Comparison of ENCODE assay signal across 8 cellular contexts in genomic region chr1:9892563-9893528, GRCh38. TPM values are rescaled to one million over a fixed set of nuclear protein-coding genes. Genes with fewer than 3 reads are reported as not detected.
DNase-seq lines count a peak whose midpoint lies in the region; ATAC-seq, FAIRE-seq and TF ChIP-seq lines count a peak whose summit lies in the region.

No MANE protein-coding gene starts in this region.

- H3K4me1 ChIP-seq in spleen = peaks cover 7 to 60% (median 25%) of the 10 kb centered on the region in 6 donors

- no peaks in the 10 kb centered on the region for H3K27me3 ChIP-seq in spleen (replicated peaks in 1 of 7)

- no peaks in the 10 kb centered on the region for H3K9me3 ChIP-seq in spleen

- 39 to 52% (median 47%) methylated on average over 13 to 14 of the region's 14 CpGs for WGBS in spleen, 5 donors

- peak; percentile 23 for DNase-seq in HTR-8/SVneo (ENCODE audit: insufficient read length, low spot score)
- DNase-seq in T1000 (lab: John Stamatoyannopoulos, UW) = peak; percentile 28
- no peak for DNase-seq in left cardiac atrium
- peak; percentile 32 for DNase-seq in spleen
- no peak for DNase-seq in HuH-7 (ENCODE audit: low spot score)

- H3K36me3 ChIP-seq in spleen = no peaks in the 10 kb centered on the region

- peak overlapping the region in 1 of 8 donors; percentile 1 for H3K4me3 ChIP-seq in spleen

- peak; percentile 30 to 36 for ATAC-seq in left cardiac atrium
- no peak for ATAC-seq in GM19351 (IDR thresholded peaks at IDR 0.05; ENCODE audit: unreplicated experiment)
- ATAC-seq in GM19397 (IDR thresholded peaks at IDR 0.05; ENCODE audit: unreplicated experiment) = no peak
- no peak for ATAC-seq in GM18520 (IDR thresholded peaks at IDR 0.05; ENCODE audit: unreplicated experiment)

- intact Hi-C loops in left cardiac atrium (cut with DNase I) (no loop called here), spleen (cut with DNase I; ENCODE audit: low total_unique reads) (no loop called here)

- peak overlapping the region in 5 of 8 donors; percentile 15 to 70 (median 43) for H3K27ac ChIP-seq in spleen

- no peak for FAIRE-seq in HTR-8/SVneo (lab: Jason Lieb, UNC)

- no peak for TF ChIP-seq POLR2A in spleen (IDR thresholded peaks at IDR 0.05)

- no peak for TF ChIP-seq CTCF in spleen (IDR thresholded peaks at IDR 0.05 in 8 of 11, conservative IDR thresholded peaks at IDR 0.05 in 3 of 11)

RNA-seq across cellular contexts. Expression of gene CTNNBIP1, which starts 17.2 kb away (rescaled TPM):
- total RNA-seq in left cardiac atrium = 10 to 100 TPM; 32.2 to 34.1 TPM
- 10 to 100 TPM in 6 of 7 donors, 1 to 10 TPM in 1; 9.2 to 17.5 (median 13.6) TPM for total RNA-seq in spleen
- 1 to 10 TPM; 7.3 to 8.6 (median 7.8) TPM for polyA plus RNA-seq in spleen

RNA-seq across cellular contexts. Expression of gene LZIC, which starts 50.3 kb away (rescaled TPM):
- total RNA-seq in left cardiac atrium (10 to 100 TPM; 27.1 to 31.2 TPM), spleen (10 to 100 TPM; 16.4 to 24.3 (median 23.1) TPM)
- polyA plus RNA-seq in spleen = 10 to 100 TPM in 2 of 3 donors, 1 to 10 TPM in 1; 9.9 to 15.9 (median 15.5) TPM

RNA-seq across cellular contexts. Expression of gene NMNAT1, which starts 50.4 kb away (rescaled TPM):
- total RNA-seq in left cardiac atrium = 10 to 100 TPM; 14.9 to 19.1 TPM
- 10 to 100 TPM in 3 of 7 donors, 1 to 10 TPM in 4; 6.0 to 13.0 (median 8.8) TPM for total RNA-seq in spleen
- polyA plus RNA-seq in spleen = 1 to 10 TPM; 2.8 to 6.3 (median 5.2) TPM

Comparison
In these comparisons a context has a peak if more than half of its experiments do, and no peak if none do; other contexts are left out.
1. DNase-seq: peak in HTR-8/SVneo (single experiment), T1000 (single experiment) and spleen (single experiment); none in left cardiac atrium (single experiment) and HuH-7 (single experiment).
2. ATAC-seq: peak in left cardiac atrium (2 of 2); none in GM19351 (single experiment), GM19397 (single experiment) and GM18520 (single experiment).